ENCODE assay signal across 23 cellular contexts in the genomic region with DNA sequence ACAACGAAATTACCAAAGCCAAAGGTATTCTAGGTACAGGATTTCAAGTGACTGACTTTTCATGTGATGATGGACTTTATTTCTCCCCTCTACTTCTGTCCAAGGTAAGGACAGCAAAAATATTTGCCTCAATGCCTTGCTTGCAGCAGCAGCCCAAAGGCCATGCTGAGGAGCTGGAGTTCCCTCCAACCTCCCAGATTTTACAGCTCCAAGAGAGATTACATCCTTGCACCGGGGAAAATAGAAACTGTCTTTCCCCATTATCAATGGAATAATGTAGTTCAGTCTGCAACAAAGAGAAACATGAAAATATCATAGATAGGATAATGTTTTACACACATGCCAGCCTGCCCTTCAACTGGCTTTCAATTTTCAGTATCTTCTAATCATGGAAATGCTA. TPM values are rescaled to one million over a fixed set of nuclear protein-coding genes. Genes with fewer than 3 reads are reported as not detected.
DNase-seq lines count a peak whose midpoint lies in the region; ATAC-seq, FAIRE-seq and TF ChIP-seq lines count a peak whose summit lies in the region.
"Had no signal": no experiment of that assay in that cellular context is flagged by ENCODE, and none has a peak within 500 bp of the region (broad histone marks: within the 10 kb centered on the region; RNA-seq: fewer than 3 reads in every experiment).

No MANE protein-coding gene starts in this region.

- ATAC-seq in CD8-positive, alpha-beta T cell: no peak
- ATAC-seq: upper lobe of right lung had no signal

- H3K23ac ChIP-seq in H1 (ENCODE audit: insufficient read length): no peak overlapping the region

- no peak overlapping the region for H2BK15ac ChIP-seq in H1 (ENCODE audit: low read length)

- H2BK12ac ChIP-seq in H1 (ENCODE audit: low read depth, low read length): no peak overlapping the region

- H2BK5ac ChIP-seq in H1 (ENCODE audit: low read depth, low read length): no peak overlapping the region

- no peak for FAIRE-seq in H1 (lab: Jason Lieb, UNC)

- DNase-seq in CD8-positive, alpha-beta T cell: no peak
- DNase-seq in Calu3 (no peak), H1 (ENCODE audit: low read depth in 1 of 2, low spot score in 2 of 2) (no peak), NCI-H1105 (lab: John Stamatoyannopoulos, UW) (no peak), NCI-H1092 treated with DMSO at 0.1 percent for 48 hours (lab: John Stamatoyannopoulos, UW) (no peak)
- DNase-seq: activated effector memory CD4-positive, alpha-beta T cell treated with Interleukin-2 at 50 U/mL for 16 hours; C1 segment of cervical spinal cord; Caco-2; colonic mucosa; effector CD4-positive, alpha-beta T cell; hippocampal formation; NCI-H1436 treated with DMSO at 0.1 percent for 48 hours; NCI-H226; NCI-H526 treated with DMSO at 0.1 percent for 48 hours; retina; SHP77 treated with DMSO at 0.1 percent for 48 hours; stimulated activated naive CD4-positive, alpha-beta T cell; upper lobe of right lung had no signal

- no peaks in the 10 kb centered on the region for H3K27me3 ChIP-seq in CD8-positive, alpha-beta T cell (ENCODE audit: insufficient read depth, low read length)
- H3K27me3 ChIP-seq in H1 (replicated peaks in 1 of 4; ENCODE audit: control insufficient read depth in 3 of 4, extremely low read depth in 1 of 4, insufficient read depth in 3 of 4, low read length in 3 of 4): no peaks in the 10 kb centered on the region
- H3K27me3 ChIP-seq: colonic mucosa, neural progenitor cell, upper lobe of right lung had no signal

- POLR2A ChIA-PET in CD8-positive, alpha-beta T cell (lab: Charles Lee): no interaction called here
- POLR2A ChIA-PET in H1 (lab: Charles Lee; ENCODE audit: partially characterized antibody): interaction anchor here (2.9 to 10.5 kb wide), 2 partner anchors 16 to 21 kb away, joined by 14 to 270 read pairs; a partner anchor contains a TSS

- H3K23me2 ChIP-seq in H1 (ENCODE audit: low read depth, low read length): no peaks in the 10 kb centered on the region

- peaks cover 6% of the 10 kb centered on the region in 2 experiments for H4K20me1 ChIP-seq in H1 (replicated peaks in 1 of 2; ENCODE audit: control insufficient read depth in 1 of 2, insufficient read depth in 2 of 2, low read length in 2 of 2)

- no peak overlapping the region for H2AFZ ChIP-seq in H1 (ENCODE audit: low read length)
- H2AFZ ChIP-seq: neural progenitor cell, parathyroid adenoma had no signal

- no peak overlapping the region for H3K18ac ChIP-seq in H1 (ENCODE audit: extremely low read depth, low read length)

- no peaks in the 10 kb centered on the region for H3K27me3 Mint-ChIP-seq in CD8-positive, alpha-beta T cell (ENCODE audit: low read depth)
- H3K27me3 Mint-ChIP-seq in Calu3 (ENCODE audit: unreplicated experiment): no peaks in the 10 kb centered on the region

- no peak overlapping the region for H2AK5ac ChIP-seq in H1 (ENCODE audit: low read depth, low read length)

- peaks cover 0 to 4% of the 10 kb centered on the region in 2 experiments; a peak in 1 of 4 replicates for H3K79me2 ChIP-seq in H1 (ENCODE audit: control insufficient read depth in 1 of 2, insufficient read depth in 2 of 2, low read length in 2 of 2)
- H3K79me2 ChIP-seq: parathyroid adenoma had no signal

- H2BK20ac ChIP-seq in H1 (ENCODE audit: low read length): no peak overlapping the region

- no peak for TF ChIP-seq RAD21 in H1 (IDR thresholded peaks at IDR 0.05 in 1 of 2, conservative IDR thresholded peaks at IDR 0.05 in 1 of 2; ENCODE audit: low read depth in 2 of 2, low read length in 2 of 2)

- intact Hi-C loops in CD8-positive, alpha-beta T cell (cut with DNase I, micrococcal nuclease): no loop called here
- intact Hi-C loops in Calu3 (cut with micrococcal nuclease; ENCODE audit: unreplicated experiment): loop anchor here (5.0 kb wide), 1 partner anchor 84 kb away; no protein-coding TSS in a partner anchor

- no peak overlapping the region for H3K56ac ChIP-seq in H1 (replicated peaks; ENCODE audit: insufficient read length, low read depth, low read length)

- H3K9me3 ChIP-seq in CD8-positive, alpha-beta T cell (ENCODE audit: low read length): no peaks in the 10 kb centered on the region
- H3K9me3 ChIP-seq in H1 (ENCODE audit: insufficient read depth in 2 of 2, low read depth in 1 of 2, low read length in 1 of 2): no peaks in the 10 kb centered on the region
- H3K9me3 ChIP-seq: colonic mucosa had no signal

- no peak for TF ChIP-seq EP300 in H1 (IDR thresholded peaks at IDR 0.05; ENCODE audit: borderline replicate concordance in 1 of 2, low read depth in 2 of 2, low read length in 2 of 2)

- no peak overlapping the region for H3K4me3 ChIP-seq in CD8-positive, alpha-beta T cell (ENCODE audit: low read depth, low read length)
- H3K4me3 ChIP-seq in H1 (ENCODE audit: extremely low read depth in 1 of 4, insufficient read depth in 2 of 4, low read depth in 3 of 4, low read length in 4 of 4): no peak overlapping the region
- H3K4me3 ChIP-seq: colonic mucosa, neural progenitor cell, skin epidermis, upper lobe of right lung had no signal

- peaks cover 6% of the 10 kb centered on the region for H3K9me3 Mint-ChIP-seq in CD8-positive, alpha-beta T cell
- H3K9me3 Mint-ChIP-seq in Calu3 (ENCODE audit: low read depth, unreplicated experiment): peaks cover 5% of the 10 kb centered on the region

- no peaks in the 10 kb centered on the region for H3K4me1 Mint-ChIP-seq in CD8-positive, alpha-beta T cell (ENCODE audit: low read depth)
- H3K4me1 Mint-ChIP-seq in Calu3 (ENCODE audit: low read depth, unreplicated experiment): no peaks in the 10 kb centered on the region
- H3K4me1 Mint-ChIP-seq: neural progenitor cell had no signal

- H3K4ac ChIP-seq in H1 (replicated peaks; ENCODE audit: insufficient read length, low read depth, low read length): no peak overlapping the region

- peaks cover 35% of the 10 kb centered on the region for H3K36me3 ChIP-seq in CD8-positive, alpha-beta T cell (ENCODE audit: insufficient read depth, low read length)
- H3K36me3 ChIP-seq in H1 (ENCODE audit: control insufficient read depth in 2 of 4, insufficient read depth in 4 of 4, low read length in 3 of 4): peaks cover 29 to 57% (median 43%) of the 10 kb centered on the region in 4 experiments

- CTCF ChIA-PET in CD8-positive, alpha-beta T cell (lab: Charles Lee): no interaction called here
- CTCF ChIA-PET in Calu3 (lab: Charles Lee) (no interaction called here), H1 (lab: Charles Lee; ENCODE audit: partially characterized antibody) (no interaction called here)

- no peak overlapping the region for H3K27ac ChIP-seq in CD8-positive, alpha-beta T cell (ENCODE audit: low read depth, low read length)
- H3K27ac ChIP-seq in H1 (ENCODE audit: low read depth, low read length): no peak overlapping the region
- H3K27ac ChIP-seq: colonic mucosa, epithelial cell of prostate, neural progenitor cell, parathyroid adenoma, skin epidermis, upper lobe of right lung had no signal

- BruUV-seq in Calu3 (replicated peaks; lab: Mats Ljungman, UMichigan): no TSS peak

- no peak overlapping the region for H3K14ac ChIP-seq in H1 (ENCODE audit: insufficient read length)

- no peak overlapping the region for H3K9ac ChIP-seq in H1 (replicated peaks in 1 of 4; ENCODE audit: extremely low read depth in 1 of 4, low read depth in 3 of 4, low read length in 3 of 4)
- H3K9ac ChIP-seq: neural progenitor cell, parathyroid adenoma had no signal

- no peak overlapping the region for H4K5ac ChIP-seq in H1 (ENCODE audit: insufficient read length, low read depth, low read length)

- peak overlapping the region; percentile 32 for H3K27ac Mint-ChIP-seq in CD8-positive, alpha-beta T cell
- peak overlapping the region; percentile 62 for H3K27ac Mint-ChIP-seq in Calu3 (ENCODE audit: unreplicated experiment)
- H3K27ac Mint-ChIP-seq: neural progenitor cell; T-helper 2 cell treated with Interferon-gamma antibody and Interleukin-4, amounts not matched to agents 5 μg/mL and 100 μg/mL, for 36 hours had no signal

- no peak for TF ChIP-seq POLR2A in H1 (IDR thresholded peaks at IDR 0.05; ENCODE audit: control extremely low read depth in 1 of 2, low read depth in 2 of 2, low read length in 2 of 2)

- TF ChIP-seq CTCF in CD8-positive, alpha-beta T cell (IDR thresholded peaks at IDR 0.05): no peak
- TF ChIP-seq CTCF in Calu3 (IDR thresholded peaks at IDR 0.05; ENCODE audit: unreplicated experiment) (no peak), H1 (IDR thresholded peaks at IDR 0.05; ENCODE audit: control extremely low read depth in 1 of 3, insufficient read depth in 1 of 3, low read depth in 1 of 3, low read length in 3 of 3) (no peak)

- no peak overlapping the region for H2BK120ac ChIP-seq in H1 (replicated peaks; ENCODE audit: low read depth, low read length)

- H3K4me2 ChIP-seq in H1 (ENCODE audit: insufficient read depth in 1 of 2, low read depth in 2 of 2, low read length in 2 of 2): no peak overlapping the region
- H3K4me2 ChIP-seq: neural progenitor cell had no signal

- no peak overlapping the region for H3K4me3 Mint-ChIP-seq in CD8-positive, alpha-beta T cell
- H3K4me3 Mint-ChIP-seq in Calu3 (ENCODE audit: low read depth, unreplicated experiment): no peak overlapping the region
- H3K4me3 Mint-ChIP-seq: neural progenitor cell; T-helper 2 cell treated with Interferon-gamma antibody and Interleukin-4, amounts not matched to agents 5 μg/mL and 100 μg/mL, for 36 hours had no signal

- no peaks in the 10 kb centered on the region for H3K79me1 ChIP-seq in H1 (ENCODE audit: low read depth, low read length)

- no peak overlapping the region for H4K91ac ChIP-seq in H1 (replicated peaks; ENCODE audit: insufficient read length, low read length)

- peaks cover 83% of the 10 kb centered on the region for H3K36me3 Mint-ChIP-seq in CD8-positive, alpha-beta T cell
- peaks cover 90% of the 10 kb centered on the region for H3K36me3 Mint-ChIP-seq in Calu3 (ENCODE audit: insufficient read depth, unreplicated experiment)

- 79% methylated on average over 2 of the region's 2 CpGs; no CpG with 5 or more reads in 1 of the 2 experiments for WGBS in H1 (ENCODE audit: extremely low coverage in 1 of 2, insufficient coverage in 1 of 2, insufficient read length in 1 of 2, insufficient replicate concordance in 2 of 2, low coverage in 1 of 2, low lambda C conversion rate in 2 of 2, missing lambda C conversion rate in 1 of 2), 2 experiments

- H4K8ac ChIP-seq in H1 (ENCODE audit: extremely low read depth, insufficient read depth, low read length): no peak overlapping the region; the same call in 1 of the 2 replicates

- H3K4me1 ChIP-seq in CD8-positive, alpha-beta T cell (ENCODE audit: insufficient read depth, low read length): no peaks in the 10 kb centered on the region
- no peaks in the 10 kb centered on the region for H3K4me1 ChIP-seq in H1 (replicated peaks in 1 of 4; ENCODE audit: control insufficient read depth in 3 of 4, insufficient read depth in 4 of 4, low read length in 3 of 4)
- H3K4me1 ChIP-seq: colonic mucosa, neural progenitor cell, parathyroid adenoma, upper lobe of right lung had no signal

RNA-seq across cellular contexts. Expression of a gene that starts 13.5 kb away (rescaled TPM):
- 100 to 1,000 TPM; 162 to 163 TPM for total RNA-seq in CD8-positive, alpha-beta T cell
- 700 and 757 TPM in 2 replicates for total RNA-seq in Calu3 (2022)
- 1,063 and 1,108 TPM in 2 replicates for total RNA-seq in H1 (2021; fragmentation: NEBNext Ultra II Directional; extraction: Animal tissue kit (Norgen Biotek cat#: 25700))
- polyA plus RNA-seq in H1 (2011; rRNA removed): 166 and 221 TPM in 2 replicates
- 437 TPM for polyA plus RNA-seq in H1 (2011; cell fraction: cytosol; rRNA removed)
- 273 TPM for polyA plus RNA-seq in H1 (2011; cell fraction: nucleus; rRNA removed)
- polyA plus RNA-seq in H1 (2012, experiment 1 of 2): 711 to 1,050 TPM (median 760 TPM) in 4 replicates
- 82.7 TPM for polyA plus RNA-seq in H1 (2012, experiment 2 of 2)
- polyA plus RNA-seq in H1 (2013, experiment 1 of 2): 650 TPM
- 656 TPM for polyA plus RNA-seq in H1 (2013, experiment 2 of 2)
- polyA minus RNA-seq in H1 (2011; rRNA and poly(A)+ RNA removed): 579 and 740 TPM in 2 replicates
- polyA minus RNA-seq in H1 (2011; cell fraction: cytosol; rRNA and poly(A)+ RNA removed): 445 TPM
- 371 TPM for polyA minus RNA-seq in H1 (2011; cell fraction: nucleus; rRNA and poly(A)+ RNA removed)

RNA-seq across cellular contexts. Expression of a gene that starts 14.0 kb away (rescaled TPM):
- total RNA-seq in CD8-positive, alpha-beta T cell: 10 to 100 TPM; 76.7 to 76.8 TPM
- 380 and 454 TPM in 2 replicates for total RNA-seq in Calu3 (2022)
- total RNA-seq in H1 (2021; fragmentation: NEBNext Ultra II Directional; extraction: Animal tissue kit (Norgen Biotek cat#: 25700)): 364 and 377 TPM in 2 replicates
- polyA plus RNA-seq in H1 (2011; rRNA removed): 105 and 206 TPM in 2 replicates
- polyA plus RNA-seq in H1 (2011; cell fraction: cytosol; rRNA removed): 477 TPM
- 54.2 TPM for polyA plus RNA-seq in H1 (2011; cell fraction: nucleus; rRNA removed)
- 533 to 920 TPM (median 596 TPM) in 4 replicates for polyA plus RNA-seq in H1 (2012, experiment 1 of 2)
- polyA plus RNA-seq in H1 (2012, experiment 2 of 2): 303 TPM
- 740 TPM for polyA plus RNA-seq in H1 (2013, experiment 1 of 2)
- 786 TPM for polyA plus RNA-seq in H1 (2013, experiment 2 of 2)
- 34.1 and 42.6 TPM in 2 replicates for polyA minus RNA-seq in H1 (2011; rRNA and poly(A)+ RNA removed)
- 53.6 TPM for polyA minus RNA-seq in H1 (2011; cell fraction: cytosol; rRNA and poly(A)+ RNA removed)
- 61.9 TPM for polyA minus RNA-seq in H1 (2011; cell fraction: nucleus; rRNA and poly(A)+ RNA removed)

RNA-seq across cellular contexts. Expression of a gene that starts 29.7 kb away (rescaled TPM):
- total RNA-seq in CD8-positive, alpha-beta T cell: 10 to 100 TPM; 32.1 to 36.5 TPM
- 28.3 TPM in 2 replicates for total RNA-seq in Calu3 (2022)
- total RNA-seq in H1 (2021; fragmentation: NEBNext Ultra II Directional; extraction: Animal tissue kit (Norgen Biotek cat#: 25700)): 46.8 and 54.2 TPM in 2 replicates
- polyA plus RNA-seq in H1 (2011; rRNA removed): 19.3 and 51.5 TPM in 2 replicates
- polyA plus RNA-seq in H1 (2011; cell fraction: cytosol; rRNA removed): 52.2 TPM
- polyA plus RNA-seq in H1 (2011; cell fraction: nucleus; rRNA removed): 8.8 TPM
- polyA plus RNA-seq in H1 (2012, experiment 1 of 2): 29.3 to 57.4 TPM (median 36.5 TPM) in 4 replicates
- 8.9 TPM for polyA plus RNA-seq in H1 (2012, experiment 2 of 2)
- polyA plus RNA-seq in H1 (2013, experiment 1 of 2): 37.2 TPM
- 36.5 TPM for polyA plus RNA-seq in H1 (2013, experiment 2 of 2)
- polyA minus RNA-seq in H1 (2011; rRNA and poly(A)+ RNA removed): 37.9 and 57.6 TPM in 2 replicates
- 22.7 TPM for polyA minus RNA-seq in H1 (2011; cell fraction: cytosol; rRNA and poly(A)+ RNA removed)
- polyA minus RNA-seq in H1 (2011; cell fraction: nucleus; rRNA and poly(A)+ RNA removed): 17.8 TPM

RNA-seq across cellular contexts. Expression of a gene that starts 32.8 kb away (rescaled TPM):
- 10 to 100 TPM; 66.9 to 67.6 TPM for total RNA-seq in CD8-positive, alpha-beta T cell
- 28.8 and 32.8 TPM in 2 replicates for total RNA-seq in Calu3 (2022)
- total RNA-seq in H1 (2021; fragmentation: NEBNext Ultra II Directional; extraction: Animal tissue kit (Norgen Biotek cat#: 25700)): 17.0 and 17.3 TPM in 2 replicates
- polyA plus RNA-seq in H1 (2011; rRNA removed): 1.7 and 1.9 TPM in 2 replicates
- polyA plus RNA-seq in H1 (2011; cell fraction: cytosol; rRNA removed): 3.1 TPM
- polyA plus RNA-seq in H1 (2011; cell fraction: nucleus; rRNA removed): 1.0 TPM
- polyA plus RNA-seq in H1 (2012, experiment 1 of 2): 7.1 to 15.7 TPM (median 9.8 TPM) in 4 replicates
- polyA plus RNA-seq in H1 (2012, experiment 2 of 2): 2.0 TPM
- 9.7 TPM for polyA plus RNA-seq in H1 (2013, experiment 1 of 2)
- 10.2 TPM for polyA plus RNA-seq in H1 (2013, experiment 2 of 2)
- 2.0 and 4.4 TPM in 2 replicates for polyA minus RNA-seq in H1 (2011; rRNA and poly(A)+ RNA removed)
- 3.2 TPM for polyA minus RNA-seq in H1 (2011; cell fraction: cytosol; rRNA and poly(A)+ RNA removed)
- 7.4 TPM for polyA minus RNA-seq in H1 (2011; cell fraction: nucleus; rRNA and poly(A)+ RNA removed)

RNA-seq across cellular contexts. Expression of a gene that starts 51.3 kb away (rescaled TPM):
- 100 to 1,000 TPM; 525 to 526 TPM for total RNA-seq in CD8-positive, alpha-beta T cell
- total RNA-seq in Calu3 (2022): 234 and 249 TPM in 2 replicates
- 294 and 320 TPM in 2 replicates for total RNA-seq in H1 (2021; fragmentation: NEBNext Ultra II Directional; extraction: Animal tissue kit (Norgen Biotek cat#: 25700))
- polyA plus RNA-seq in H1 (2011; rRNA removed): 189 and 403 TPM in 2 replicates
- polyA plus RNA-seq in H1 (2011; cell fraction: cytosol; rRNA removed): 286 TPM
- 226 TPM for polyA plus RNA-seq in H1 (2011; cell fraction: nucleus; rRNA removed)
- 258 to 408 TPM (median 296 TPM) in 4 replicates for polyA plus RNA-seq in H1 (2012, experiment 1 of 2)
- 11.0 TPM for polyA plus RNA-seq in H1 (2012, experiment 2 of 2)
- 175 TPM for polyA plus RNA-seq in H1 (2013, experiment 1 of 2)
- polyA plus RNA-seq in H1 (2013, experiment 2 of 2): 166 TPM
- polyA minus RNA-seq in H1 (2011; rRNA and poly(A)+ RNA removed): 526 and 935 TPM in 2 replicates
- 141 TPM for polyA minus RNA-seq in H1 (2011; cell fraction: cytosol; rRNA and poly(A)+ RNA removed)
- polyA minus RNA-seq in H1 (2011; cell fraction: nucleus; rRNA and poly(A)+ RNA removed): 366 TPM
